In genomic region chr2:129400825-129401224, GRCh38 we compare ENCODE assay signal across 19 cellular contexts.
DNase-seq lines count a peak whose midpoint lies in the region; ATAC-seq, FAIRE-seq and TF ChIP-seq lines count a peak whose summit lies in the region.
"Had no signal": no experiment of that assay in that cellular context is flagged by ENCODE, and none has a peak within 500 bp of the region (broad histone marks: within the 10 kb centered on the region; RNA-seq: fewer than 3 reads in every experiment).

No MANE protein-coding gene starts in this region.

- H3K79me2 ChIP-seq in PC-3 (ENCODE audit: low read length) = no peaks in the 10 kb centered on the region

- H3K4me1 ChIP-seq in PC-3 (ENCODE audit: insufficient read depth, low read length) = no peaks in the 10 kb centered on the region
- H3K4me1 ChIP-seq: stomach, upper lobe of left lung had no signal

- no TSS peak for BruUV-seq in PC-3 (replicated peaks; lab: Mats Ljungman, UMichigan)

- intact Hi-C loops in PC-3 (cut with micrococcal nuclease) = no loop called here

- H3K9ac ChIP-seq in PC-3 (ENCODE audit: low read length) = no peak overlapping the region

- no peak overlapping the region for H2AFZ ChIP-seq in PC-3 (ENCODE audit: low read length)

- H3F3A ChIP-seq in PC-3 (ENCODE audit: low read length, unreplicated experiment) = no peaks in the 10 kb centered on the region

- no peaks in the 10 kb centered on the region for H4K20me1 ChIP-seq in PC-3 (ENCODE audit: low read length)

- H3K4me2 ChIP-seq in PC-3 (ENCODE audit: low read length) = no peak overlapping the region

- no peak for FAIRE-seq in H54 (lab: Jason Lieb, UNC)

- no peak overlapping the region for H3K4me3 ChIP-seq in PC-3 (ENCODE audit: low read length)
- H3K4me3 ChIP-seq: left ventricle myocardium inferior, stomach, upper lobe of left lung had no signal

- DNase-seq in DMS53 treated with DMSO at 0.1 percent for 48 hours (lab: John Stamatoyannopoulos, UW; ENCODE audit: unreplicated experiment) (peak; percentile 12), NCI-H524 treated with DMSO at 0.1 percent for 48 hours (lab: John Stamatoyannopoulos, UW) (peak; percentile 59), left kidney (ENCODE audit: low read depth, low spot score) (peak; percentile 79), PC-3 (no peak), NCI-H146 treated with DMSO at 0.1 percent for 48 hours (lab: John Stamatoyannopoulos, UW; ENCODE audit: unreplicated experiment) (no peak), H54 (ENCODE audit: insufficient read length, low spot score) (no peak)
- DNase-seq: activated CD4-positive, alpha-beta T cell treated with anti-CD3 and anti-CD28 coated beads for 1 hour; activated naive CD4-positive, alpha-beta T cell treated with anti-CD3 and anti-CD28 coated beads for 36 hours; activated T-cell treated with anti-CD3 and anti-CD28 coated beads, Interleukin-2, amount 50 U/mL, for 48 hours; amygdala; CD8-positive, alpha-beta T cell; dermis blood vessel endothelial cell; left ventricle myocardium inferior; midbrain; NCI-H1092; stomach had no signal

- POLR2A ChIA-PET in PC-3 (lab: Charles Lee; ENCODE audit: unreplicated experiment) = no interaction called here

- H3K36me3 ChIP-seq in PC-3 (ENCODE audit: low read depth, low read length) = no peaks in the 10 kb centered on the region
- H3K36me3 ChIP-seq: left ventricle myocardium inferior, stomach, upper lobe of left lung had no signal

- no peak overlapping the region for H3K27ac ChIP-seq in PC-3 (ENCODE audit: low read length)
- H3K27ac ChIP-seq: left ventricle myocardium inferior, stomach, upper lobe of left lung had no signal

- no peak for TF ChIP-seq CTCF in PC-3 (conservative IDR thresholded peaks at IDR 0.05; ENCODE audit: low read depth, low read length)

- ATAC-seq in GM18511 (IDR thresholded peaks at IDR 0.05; ENCODE audit: unreplicated experiment) = peak; percentile 65
- ATAC-seq in PC-3 = no peak
- ATAC-seq in HG03378 (IDR thresholded peaks at IDR 0.05; ENCODE audit: unreplicated experiment) = no peak
- ATAC-seq: CD8-positive, alpha-beta T cell had no signal

- no peaks in the 10 kb centered on the region for H3K27me3 ChIP-seq in PC-3 (ENCODE audit: low read length)
- H3K27me3 ChIP-seq: stomach, upper lobe of left lung had no signal

- no peaks in the 10 kb centered on the region for H3K9me3 ChIP-seq in PC-3 (ENCODE audit: low read length)
- H3K9me3 ChIP-seq: left ventricle myocardium inferior, stomach, upper lobe of left lung had no signal

- H3K9me2 ChIP-seq in PC-3 (replicated peaks; ENCODE audit: low read length) = no peaks in the 10 kb centered on the region

- TF ChIP-seq POLR2A in H54 (IDR thresholded peaks at IDR 0.05; ENCODE audit: low read depth, low read length) = no peak

- CTCF ChIA-PET in PC-3 (lab: Charles Lee) = no interaction called here

Comparison
In these comparisons a context has a peak if more than half of its experiments do, and no peak if none do; other contexts are left out.
1. DNase-seq: peak in DMS53 treated with DMSO at 0.1 percent for 48 hours (single experiment), NCI-H524 treated with DMSO at 0.1 percent for 48 hours (single experiment) and left kidney (single experiment); none in PC-3 (single experiment), NCI-H146 treated with DMSO at 0.1 percent for 48 hours (single experiment) and H54 (single experiment).